ENCODE assay signal across 12 cellular contexts in genomic region chr7:115056019-115056418, GRCh38.
"Had no signal": no experiment of that assay in that cellular context is flagged by ENCODE, and none has a peak within 500 bp of the region (broad histone marks: within the 10 kb centered on the region; RNA-seq: fewer than 3 reads in every experiment).

No MANE protein-coding gene starts in this region.

- ATAC-seq: left cardiac atrium, natural killer cell had no signal

- DNase-seq: dermis blood vessel endothelial cell; erythroblast; foreskin melanocyte; head of caudate nucleus; kidney; left cardiac atrium; natural killer cell; posterior cingulate gyrus; sigmoid colon; stimulated activated CD4-positive, alpha-beta T cell treated with anti-CD3 and anti-CD28 coated beads, Interleukin-2, amount 100 ng/mL, for 48 hours; stimulated activated naive CD4-positive, alpha-beta T cell treated with Interleukin-2 at 50 U/mL for 16 hours; trophoblast cell had no signal
